Comparison of ENCODE assay signal across 23 cellular contexts in genomic region chr6:136118787-136119186, GRCh38.
"Had no signal": no experiment of that assay in that cellular context is flagged by ENCODE, and none has a peak within 500 bp of the region (broad histone marks: within the 10 kb centered on the region; RNA-seq: fewer than 3 reads in every experiment).

No MANE protein-coding gene starts in this region.

- ATAC-seq: activated CD8-positive, alpha-beta T cell treated with anti-CD3 and anti-CD28 coated beads for 36 hours; activated T-cell treated with anti-CD3 and anti-CD28 coated beads, Interleukin-2, amount 50 U/mL, for 4 hours; activated T-helper 17 cell treated with anti-CD3 and anti-CD28 coated beads, Interleukin-2, amount 50 U/mL, for 72 hours; effector memory CD8-positive, alpha-beta T cell; gastroesophageal sphincter; left lobe of liver; sciatic nerve; stimulated activated effector memory CD8-positive, alpha-beta T cell treated with anti-CD3 and anti-CD28 coated beads, Interleukin-12 subunit alpha, Interleukin-12 subunit beta, amount 100 ng/mL, for 72 hours had no signal

- H3K27me3 ChIP-seq: gastroesophageal sphincter, neutrophil, vagina had no signal

- H3K36me3 ChIP-seq: gastroesophageal sphincter, neutrophil, thoracic aorta, vagina had no signal

- DNase-seq: activated B cell treated with CpG ODN at 0.5 μM for 24 hours; activated CD4-positive, alpha-beta T cell treated with anti-CD3 and anti-CD28 coated beads, Interleukin-2, amount 50 U/mL, for 1 hour; activated CD8-positive, alpha-beta T cell treated with anti-CD3 and anti-CD28 coated beads for 36 hours; activated T-cell treated with anti-CD3 and anti-CD28 coated beads, Interleukin-2, amount 50 U/mL, for 4 hours; anterior cingulate cortex; cerebellar nuclear complex; cortex of kidney; effector memory CD8-positive, alpha-beta T cell; head of caudate nucleus; naive B cell; nephron progenitor cell; stimulated activated CD4-positive, alpha-beta T cell treated with anti-CD3 and anti-CD28 coated beads, Interleukin-4, amount 100 ng/mL, for 24 hours; SW 1271; T-helper 9 cell had no signal

- H3K9me3 ChIP-seq: gastroesophageal sphincter, neutrophil, thoracic aorta, vagina had no signal

- H3K27ac ChIP-seq: gastroesophageal sphincter, neutrophil, thoracic aorta, vagina had no signal

- H3K4me3 ChIP-seq: gastroesophageal sphincter, skin epidermis, thoracic aorta, vagina had no signal
